17 cellular contexts compared by ENCODE assay signal in genomic region chr13:104683789-104684188, GRCh38.
DNase-seq lines count a peak whose midpoint lies in the region; ATAC-seq lines count a peak whose summit lies in the region.
"Had no signal": no experiment of that assay in that cellular context is flagged by ENCODE, and none has a peak within 500 bp of the region (broad histone marks: within the 10 kb centered on the region; RNA-seq: fewer than 3 reads in every experiment).

No MANE protein-coding gene starts in this region.

- no peaks in the 10 kb centered on the region for H3K27me3 Mint-ChIP-seq in activated T-helper 2 cell treated with anti-CD3 and anti-CD28 coated beads, Interferon-gamma antibody, Interleukin-2, Interleukin-4, amounts not matched to agents 10 μg/mL and 5 μg/mL and 100 μg/mL, durations not matched to agents 14 hours and 24 hours and 36 hours (ENCODE audit: low read depth)
- H3K27me3 Mint-ChIP-seq: IgD-negative memory B cell had no signal

- in situ Hi-C loops in ACHN (cut with HindIII; ENCODE audit: low pct_ligation_motif_present, low pct_unique_long_range_greater_than_20kb, low sequenced_read_pairs), result no loop called here

- no peak overlapping the region for H3K4me3 Mint-ChIP-seq in activated T-helper 2 cell treated with anti-CD3 and anti-CD28 coated beads, Interferon-gamma antibody, Interleukin-2, Interleukin-4, amounts not matched to agents 10 μg/mL and 5 μg/mL and 100 μg/mL, durations not matched to agents 14 hours and 24 hours and 36 hours (ENCODE audit: low read depth)
- H3K4me3 Mint-ChIP-seq: HFFc6, IgD-negative memory B cell had no signal

- no peaks in the 10 kb centered on the region for H3K9me3 Mint-ChIP-seq in activated T-helper 2 cell treated with anti-CD3 and anti-CD28 coated beads, Interferon-gamma antibody, Interleukin-2, Interleukin-4, amounts not matched to agents 10 μg/mL and 5 μg/mL and 100 μg/mL, durations not matched to agents 14 hours and 24 hours and 36 hours

- no peak overlapping the region for H3K27ac Mint-ChIP-seq in activated T-helper 2 cell treated with anti-CD3 and anti-CD28 coated beads, Interferon-gamma antibody, Interleukin-2, Interleukin-4, amounts not matched to agents 10 μg/mL and 5 μg/mL and 100 μg/mL, durations not matched to agents 14 hours and 24 hours and 36 hours
- H3K27ac Mint-ChIP-seq: HFFc6, IgD-negative memory B cell had no signal

- DNase-seq in ACHN (peak; percentile 3), HT-29 (ENCODE audit: low spot score) (peak; percentile 27), astrocyte of the hippocampus (ENCODE audit: low read depth, low spot score) (peak; percentile 6), iris pigment epithelial cell (ENCODE audit: low read depth) (peak; percentile 0), HCEC 1CT (no peak)
- DNase-seq in activated T-helper 2 cell treated with anti-CD3 and anti-CD28 coated beads, Interferon-gamma antibody, Interleukin-2, Interleukin-4, amounts not matched to agents 10 μg/mL and 5 μg/mL and 100 μg/mL, durations not matched to agents 14 hours and 24 hours and 36 hours (ENCODE audit: low spot score), result no peak
- DNase-seq in stimulated activated CD4-positive, alpha-beta T cell treated with anti-CD3 and anti-CD28 coated beads, Interleukin-12 subunit alpha, Interleukin-12 subunit beta, amount 100 ng/mL, for 4 hours, result no peak
- DNase-seq: AML-193; GDM1; HFFc6; NCI-H1105 treated with DMSO at 0.1 percent for 48 hours; NCI-H510A; NCI-H748 treated with DMSO at 0.1 percent for 48 hours; NK-92 treated with Interleukin-12 subunit alpha and Interleukin-12 subunit beta, amount 100 ng/mL, for 24 hours; SHP77 had no signal

- no peaks in the 10 kb centered on the region for H3K4me1 Mint-ChIP-seq in activated T-helper 2 cell treated with anti-CD3 and anti-CD28 coated beads, Interferon-gamma antibody, Interleukin-2, Interleukin-4, amounts not matched to agents 10 μg/mL and 5 μg/mL and 100 μg/mL, durations not matched to agents 14 hours and 24 hours and 36 hours (ENCODE audit: low read depth)
- H3K4me1 Mint-ChIP-seq: IgD-negative memory B cell had no signal

- intact Hi-C loops in activated T-helper 2 cell treated with anti-CD3 and anti-CD28 coated beads, Interferon-gamma antibody, Interleukin-2, Interleukin-4, amounts not matched to agents 10 μg/mL and 5 μg/mL and 100 μg/mL, durations not matched to agents 14 hours and 24 hours and 36 hours (cut with micrococcal nuclease), result no loop called here

- ATAC-seq in GM21825 (IDR thresholded peaks at IDR 0.05; ENCODE audit: unreplicated experiment), result no peak

- H3K36me3 Mint-ChIP-seq in activated T-helper 2 cell treated with anti-CD3 and anti-CD28 coated beads, Interferon-gamma antibody, Interleukin-2, Interleukin-4, amounts not matched to agents 10 μg/mL and 5 μg/mL and 100 μg/mL, durations not matched to agents 14 hours and 24 hours and 36 hours (ENCODE audit: low read depth), result no peaks in the 10 kb centered on the region
- H3K36me3 Mint-ChIP-seq: IgD-negative memory B cell had no signal

Comparison
In these comparisons a context has a peak if more than half of its experiments do, and no peak if none do; other contexts are left out.
1. DNase-seq: peak in ACHN (single experiment), HT-29 (single experiment), astrocyte of the hippocampus (single experiment) and iris pigment epithelial cell (single experiment); none in activated T-helper 2 cell treated with anti-CD3 and anti-CD28 coated beads, Interferon-gamma antibody, Interleukin-2, Interleukin-4, amounts not matched to agents 10 μg/mL and 5 μg/mL and 100 μg/mL, durations not matched to agents 14 hours and 24 hours and 36 hours (single experiment), stimulated activated CD4-positive, alpha-beta T cell treated with anti-CD3 and anti-CD28 coated beads, Interleukin-12 subunit alpha, Interleukin-12 subunit beta, amount 100 ng/mL, for 4 hours (single experiment) and HCEC 1CT (single experiment).